In genomic region chr9:82499337-82499736, GRCh38 we compare ENCODE assay signal across 17 cellular contexts.
DNase-seq lines count a peak whose midpoint lies in the region; ATAC-seq and TF ChIP-seq lines count a peak whose summit lies in the region.
"Had no signal": no experiment of that assay in that cellular context is flagged by ENCODE, and none has a peak within 500 bp of the region (broad histone marks: within the 10 kb centered on the region; RNA-seq: fewer than 3 reads in every experiment).

No MANE protein-coding gene starts in this region.

- peaks cover 4% of the 10 kb centered on the region for H3K27me3 Mint-ChIP-seq in HFFc6 (ENCODE audit: insufficient read depth)
- H3K27me3 Mint-ChIP-seq: B cell had no signal

- peak; percentile 34 for ATAC-seq in Right ventricle myocardium superior (ENCODE audit: poor library complexity)
- no peak for ATAC-seq in right cardiac atrium
- peak; percentile 49 for ATAC-seq in left ventricle myocardium superior
- ATAC-seq: CD8-positive, alpha-beta T cell had no signal

- DNase-seq in Right ventricle myocardium superior (no peak), right cardiac atrium (no peak), WERI-Rb-1 (no peak), left ventricle myocardium superior (no peak), RPMI8226 (no peak), HFFc6 (no peak), KG1 (lab: John Stamatoyannopoulos, UW) (no peak)
- DNase-seq: Calu3; CD8-positive, alpha-beta T cell; DMS 273 treated with DMSO at 0.1 percent for 48 hours; DMS53; DND-41; GM23248; HCEC 1CT; IMR-90 had no signal

- H3K36me3 Mint-ChIP-seq in HFFc6 (ENCODE audit: low read depth): no peaks in the 10 kb centered on the region
- H3K36me3 Mint-ChIP-seq: CD8-positive, alpha-beta T cell had no signal

- H3K4me3 ChIP-seq in right cardiac atrium (ENCODE audit: low read length) (no peak overlapping the region), WERI-Rb-1 (ENCODE audit: low read depth, low read length) (no peak overlapping the region)
- H3K4me3 ChIP-seq: BLaER1 treated with 17β-estradiol and CSF1 and Interleukin-3, amounts not matched to agents 10 nM and 100 nM; GM23248 had no signal

- H3K9me3 Mint-ChIP-seq in HFFc6: no peaks in the 10 kb centered on the region

- intact Hi-C loops in Right ventricle myocardium superior (cut with DNase I) (no loop called here), right cardiac atrium (cut with DNase I) (no loop called here), left ventricle myocardium superior (cut with micrococcal nuclease) (no loop called here)

- H3K4me3 Mint-ChIP-seq in HFFc6: no peak overlapping the region
- H3K4me3 Mint-ChIP-seq: B cell; CD8-positive, alpha-beta T cell had no signal

- no peaks in the 10 kb centered on the region for H3K27me3 ChIP-seq in right cardiac atrium (ENCODE audit: control insufficient read depth, insufficient read depth)
- H3K27me3 ChIP-seq in WERI-Rb-1 (ENCODE audit: insufficient read depth, low read depth, severe bottlenecking): no peaks in the 10 kb centered on the region
- H3K27me3 ChIP-seq: BLaER1 treated with 17β-estradiol and CSF1 and Interleukin-3, amounts not matched to agents 10 nM and 100 nM had no signal

- no peak overlapping the region for H3K27ac Mint-ChIP-seq in HFFc6
- H3K27ac Mint-ChIP-seq: B cell; CD8-positive, alpha-beta T cell had no signal

- no peak overlapping the region for H3K27ac ChIP-seq in right cardiac atrium (ENCODE audit: low read length)
- H3K27ac ChIP-seq in WERI-Rb-1: peak overlapping the region; percentile 52
- H3K27ac ChIP-seq: BLaER1 treated with 17β-estradiol and CSF1 and Interleukin-3, amounts not matched to agents 10 nM and 100 nM; GM23248 had no signal

- H3K9me3 ChIP-seq in right cardiac atrium (ENCODE audit: control insufficient read depth, low read length) (no peaks in the 10 kb centered on the region), WERI-Rb-1 (ENCODE audit: severe bottlenecking) (peaks cover 4% of the 10 kb centered on the region)

- H3K36me3 ChIP-seq in WERI-Rb-1: no peaks in the 10 kb centered on the region
- H3K36me3 ChIP-seq: BLaER1 treated with 17β-estradiol and CSF1 and Interleukin-3, amounts not matched to agents 10 nM and 100 nM had no signal

- no peak for TF ChIP-seq CTCF in WERI-Rb-1 (IDR thresholded peaks at IDR 0.05; ENCODE audit: low read depth, low read length)
- TF ChIP-seq CTCF in HFFc6 (IDR thresholded peaks at IDR 0.05): no peak

- no peaks in the 10 kb centered on the region for H3K4me1 ChIP-seq in right cardiac atrium (ENCODE audit: control insufficient read depth, insufficient read depth, low read length)
- H3K4me1 ChIP-seq: BLaER1 treated with 17β-estradiol and CSF1 and Interleukin-3, amounts not matched to agents 10 nM and 100 nM had no signal

- no peaks in the 10 kb centered on the region for H3K4me1 Mint-ChIP-seq in HFFc6 (ENCODE audit: low read depth)
- H3K4me1 Mint-ChIP-seq: B cell had no signal

Comparison
In these comparisons a context has a peak if more than half of its experiments do, and no peak if none do; other contexts are left out.
1. ATAC-seq: peak in Right ventricle myocardium superior (single experiment) and left ventricle myocardium superior (single experiment); none in right cardiac atrium (0 of 2).